Comparison of ENCODE assay signal across 8 cellular contexts in the genomic region with DNA sequence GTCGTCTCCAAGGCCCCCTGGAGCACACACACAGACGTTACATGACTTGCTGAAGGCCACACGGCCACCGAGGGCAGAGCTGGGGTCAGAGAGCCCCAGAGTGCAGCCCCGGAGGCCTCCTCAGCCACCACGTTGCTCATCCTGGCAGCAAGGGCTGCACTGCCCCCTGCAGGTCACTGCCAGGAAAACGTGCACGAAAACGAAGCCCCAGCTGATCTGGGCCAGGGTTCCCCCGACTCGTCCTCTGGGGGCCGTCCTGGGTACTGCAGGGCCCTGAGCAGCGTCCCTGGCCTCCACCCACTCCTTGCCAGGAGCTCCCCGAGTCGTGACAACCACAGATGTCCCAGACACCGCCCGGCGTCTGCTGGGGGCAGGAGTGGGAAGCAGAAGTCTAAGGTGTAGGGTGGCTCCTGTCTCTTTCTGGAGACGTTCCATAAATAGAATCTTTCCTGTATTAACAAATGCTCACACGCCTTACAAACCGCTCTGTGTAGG. TPM values are rescaled to one million over a fixed set of nuclear protein-coding genes. Genes with fewer than 3 reads are reported as not detected.
DNase-seq lines count a peak whose midpoint lies in the region; ATAC-seq lines count a peak whose summit lies in the region.

No MANE protein-coding gene starts in this region.

- peak; percentile 50 for DNase-seq in Caki2 (ENCODE audit: low read depth)
- peak; percentile 90 for DNase-seq in NCI-H345 (lab: John Stamatoyannopoulos, UW)
- DNase-seq in activated CD4-positive, alpha-beta T cell treated with anti-CD3 and anti-CD28 coated beads for 1 hour = peak; percentile 87
- DNase-seq in cerebellum (ENCODE audit: low spot score) = peak; percentile 72
- peak; percentile 65 for DNase-seq in kidney glomerular epithelial cell (lab: John Stamatoyannopoulos, UW)
- peak; percentile 85 to 89 for DNase-seq in stimulated activated CD4-positive, alpha-beta T cell treated with anti-CD3 and anti-CD28 coated beads, Interleukin-1b, Interleukin-23, amount 100 ng/mL, for 1 hour (ENCODE audit: low read depth in 2 of 2)

- peak; percentile 23 for ATAC-seq in HG02642 (IDR thresholded peaks at IDR 0.05; ENCODE audit: poor library complexity, unreplicated experiment)
- ATAC-seq in GM19455 (IDR thresholded peaks at IDR 0.05; ENCODE audit: unreplicated experiment) = no peak

- in situ Hi-C loops in Caki2 (cut with HindIII; ENCODE audit: low pct_unique_long_range_greater_than_20kb, low sequenced_read_pairs) = no loop called here

RNA-seq across cellular contexts. Expression of gene TPGS1, which starts 3.4 kb away (rescaled TPM):
- total RNA-seq in Caki2 (2014; rRNA removed; shearing (Covaris generic); ENCODE audit: low replicate concordance) = 27.3 and 47.1 TPM in 2 replicates
- total RNA-seq in cerebellum = 12.8 TPM

RNA-seq across cellular contexts. Expression of gene MADCAM1, which starts 14.4 kb away (rescaled TPM):
- total RNA-seq in Caki2 (2014; rRNA removed; shearing (Covaris generic); ENCODE audit: low replicate concordance) = not detected in 2 replicates
- 2.7 TPM for total RNA-seq in cerebellum

RNA-seq across cellular contexts. Expression of gene CDC34, which starts 20.9 kb away (rescaled TPM):
- 35.0 and 38.4 TPM in 2 replicates for total RNA-seq in Caki2 (2014; rRNA removed; shearing (Covaris generic); ENCODE audit: low replicate concordance)
- total RNA-seq in cerebellum = 35.7 TPM

RNA-seq across cellular contexts. Expression of gene GZMM, which starts 33.2 kb away (rescaled TPM):
- total RNA-seq in Caki2 (2014; rRNA removed; shearing (Covaris generic); ENCODE audit: low replicate concordance) = not detected in 2 replicates
- total RNA-seq in cerebellum = not detected

RNA-seq across cellular contexts. Expression of gene SHC2, which starts 49.8 kb away (rescaled TPM):
- 0.98 and 1.2 TPM in 2 replicates for total RNA-seq in Caki2 (2014; rRNA removed; shearing (Covaris generic); ENCODE audit: low replicate concordance)
- 7.3 TPM for total RNA-seq in cerebellum
